11 cellular contexts compared by ENCODE assay signal in genomic region chr2:54979645-54980044, GRCh38.
DNase-seq lines count a peak whose midpoint lies in the region; ATAC-seq, FAIRE-seq and TF ChIP-seq lines count a peak whose summit lies in the region.
"Had no signal": no experiment of that assay in that cellular context is flagged by ENCODE, and none has a peak within 500 bp of the region (broad histone marks: within the 10 kb centered on the region; RNA-seq: fewer than 3 reads in every experiment).

No MANE protein-coding gene starts in this region.

- H3K4ac ChIP-seq in mesendoderm (ENCODE audit: low read depth, low read length), result no peak overlapping the region
- H3K4ac ChIP-seq in neuronal stem cell (ENCODE audit: low read length), result no peak overlapping the region

- H3K4me2 ChIP-seq in HepG2 (ENCODE audit: low read depth, low read length) (no peak overlapping the region), mesendoderm (ENCODE audit: low read length) (no peak overlapping the region), neuronal stem cell (ENCODE audit: insufficient read depth, low read length, poor library complexity, severe bottlenecking) (no peak overlapping the region)

- H4K20me1 ChIP-seq in HepG2 (ENCODE audit: insufficient read depth, low read length), result no peaks in the 10 kb centered on the region

- H3K18ac ChIP-seq in mesendoderm (ENCODE audit: low read length) (no peak overlapping the region), neuronal stem cell (ENCODE audit: low read length) (no peak overlapping the region)

- no peak overlapping the region for H3K56ac ChIP-seq in mesendoderm (ENCODE audit: low read length)

- 42% methylated on average over 2 of the region's 2 CpGs for WGBS in right lobe of liver (ENCODE audit: insufficient coverage, low coverage, low lambda C conversion rate, missing lambda C conversion rate)
- WGBS in HepG2 (ENCODE audit: low lambda C conversion rate), result 60% methylated on average over 2 of the region's 2 CpGs
- WGBS in mesendoderm (ENCODE audit: extremely low coverage, insufficient coverage, low lambda C conversion rate), result no CpG with 5 or more reads among the region's 2 CpGs
- WGBS in neuronal stem cell (ENCODE audit: extremely low coverage in 2 of 2, insufficient read length in 2 of 2, insufficient replicate concordance in 1 of 2), 2 donors, result no CpG with 5 or more reads among the region's 2 CpGs

- BruUV-seq in HepG2 (replicated peaks; lab: Mats Ljungman, UMichigan), result no TSS peak

- H3K14ac ChIP-seq in neuronal stem cell (ENCODE audit: low read length), result no peak overlapping the region

- peaks cover 60% of the 10 kb centered on the region for H3K4me1 Mint-ChIP-seq in central memory CD8-positive, alpha-beta T cell

- no peak overlapping the region for H2BK12ac ChIP-seq in neuronal stem cell (ENCODE audit: low read length)

- H2AK5ac ChIP-seq in mesendoderm (ENCODE audit: low read length) (no peak overlapping the region), neuronal stem cell (ENCODE audit: low read depth, low read length) (no peak overlapping the region)

- TF ChIP-seq CTCF in right lobe of liver (IDR thresholded peaks at IDR 0.05) (no peak), HepG2 (CRISPR knock-in tag; IDR thresholded peaks at IDR 0.05) (no peak)

- no peaks in the 10 kb centered on the region for H3K27me3 ChIP-seq in right lobe of liver
- no peaks in the 10 kb centered on the region for H3K27me3 ChIP-seq in HepG2 (ENCODE audit: control insufficient read depth in 1 of 2, insufficient read depth in 2 of 2, low read length in 2 of 2)
- H3K27me3 ChIP-seq in mesendoderm (ENCODE audit: insufficient read depth, low read length, poor library complexity), result no peaks in the 10 kb centered on the region
- H3K27me3 ChIP-seq in neuronal stem cell (ENCODE audit: control insufficient read depth in 3 of 3, insufficient read depth in 3 of 3, low read depth in 1 of 3, low read length in 3 of 3), result no peaks in the 10 kb centered on the region

- no peak for FAIRE-seq in HepG2 (lab: Jason Lieb, UNC)

- ATAC-seq in right lobe of liver (peak in 3 of 4 donors; percentile 45 to 61 (median 48)), HepG2 (no peak)
- no peak for ATAC-seq in central memory CD8-positive, alpha-beta T cell (replicated peaks; ENCODE audit: extremely low read depth, poor library complexity, severe bottlenecking)

- CTCF ChIA-PET in HepG2 (lab: Yijun Ruan, JAX; ENCODE audit: low intra/inter-chr PET ratio, low total read pairs), result no interaction called here

- H3K36me3 ChIP-seq in right lobe of liver (peaks cover 0 to 4% (median 3%) of the 10 kb centered on the region in 4 donors), HepG2 (replicated peaks in 1 of 2; ENCODE audit: control insufficient read depth in 1 of 2, insufficient read depth in 2 of 2, low read length in 2 of 2) (peaks cover 3 to 53% of the 10 kb centered on the region in 2 experiments), mesendoderm (ENCODE audit: control insufficient read depth, insufficient read depth, low read length) (no peaks in the 10 kb centered on the region), neuronal stem cell (replicated peaks in 1 of 2; ENCODE audit: control insufficient read depth in 2 of 2, insufficient read depth in 2 of 2, low read length in 2 of 2) (peaks cover 2 to 96% of the 10 kb centered on the region in 2 donors)

- H3K36me3 Mint-ChIP-seq in central memory CD8-positive, alpha-beta T cell (ENCODE audit: insufficient read depth), result peaks cover 23% of the 10 kb centered on the region

- in situ Hi-C loops in HepG2 (cut with HindIII; ENCODE audit: extremely low pct_ligation_motif_present, low pct_unique_long_range_greater_than_20kb), result no loop called here

- no peaks in the 10 kb centered on the region for H3K9me3 Mint-ChIP-seq in central memory CD8-positive, alpha-beta T cell

- H3K4me3 Mint-ChIP-seq in central memory CD8-positive, alpha-beta T cell, result no peak overlapping the region

- no peak overlapping the region for H4K8ac ChIP-seq in mesendoderm (ENCODE audit: low read depth, low read length)
- H4K8ac ChIP-seq in neuronal stem cell (ENCODE audit: low read depth, low read length), result no peak overlapping the region

- no peak overlapping the region for H4K91ac ChIP-seq in neuronal stem cell (ENCODE audit: low read depth, low read length, poor library complexity)

- no peak overlapping the region for H3K9ac ChIP-seq in HepG2 (ENCODE audit: insufficient read depth, low read depth, low read length)
- no peak overlapping the region for H3K9ac ChIP-seq in mesendoderm (ENCODE audit: low read length)
- H3K9ac ChIP-seq in neuronal stem cell (ENCODE audit: low read depth, low read length, poor library complexity), result no peak overlapping the region

- H4K5ac ChIP-seq in mesendoderm (ENCODE audit: low read length), result no peak overlapping the region

- TF ChIP-seq POLR2A in right lobe of liver (IDR thresholded peaks at IDR 0.05), result no peak
- no peak for TF ChIP-seq POLR2A in HepG2 (IDR thresholded peaks at IDR 0.05; ENCODE audit: insufficient read depth in 1 of 2, low read depth in 2 of 2, low read length in 2 of 2)
- no peak for TF ChIP-seq POLR2A in erythroblast (IDR thresholded peaks at IDR 0.05; ENCODE audit: low read length)

- H3K4me1 ChIP-seq in right lobe of liver (peaks cover 0 to 32% (median 2%) of the 10 kb centered on the region in 4 donors), HepG2 (ENCODE audit: insufficient read depth, low read length) (no peaks in the 10 kb centered on the region), mesendoderm (ENCODE audit: control insufficient read depth, low read depth, low read length) (no peaks in the 10 kb centered on the region), neuronal stem cell (ENCODE audit: control insufficient read depth in 2 of 2, insufficient read depth in 1 of 2, low read depth in 1 of 2, low read length in 2 of 2) (no peaks in the 10 kb centered on the region)

- H2BK120ac ChIP-seq in mesendoderm (ENCODE audit: low read depth, low read length), result no peak overlapping the region
- H2BK120ac ChIP-seq in neuronal stem cell (ENCODE audit: low read depth, low read length), result no peak overlapping the region

- H3K9me3 ChIP-seq in right lobe of liver (no peaks in the 10 kb centered on the region), HepG2 (ENCODE audit: low read length) (no peaks in the 10 kb centered on the region), neuronal stem cell (replicated peaks in 1 of 2; ENCODE audit: control insufficient read depth in 2 of 2, insufficient read depth in 1 of 2, low read depth in 1 of 2, low read length in 2 of 2) (no peaks in the 10 kb centered on the region)

- H2AFZ ChIP-seq in HepG2 (ENCODE audit: low read length) (no peak overlapping the region), neuronal stem cell (ENCODE audit: low read length) (no peak overlapping the region)

- intact Hi-C loops in right lobe of liver (cut with DNase I), result no loop called here
- intact Hi-C loops in HepG2 (cut with micrococcal nuclease; ENCODE audit: unreplicated experiment), result no loop called here

- no peak for TF ChIP-seq RAD21 in HepG2 (CRISPR knock-in tag; IDR thresholded peaks at IDR 0.05)

- H3K27ac ChIP-seq in right lobe of liver, result no peak overlapping the region
- H3K27ac ChIP-seq in HepG2 (ENCODE audit: extremely low read length, insufficient read depth, low read length), result no peak overlapping the region
- H3K27ac ChIP-seq in mesendoderm (ENCODE audit: low read depth, low read length), result no peak overlapping the region
- no peak overlapping the region for H3K27ac ChIP-seq in neuronal stem cell (replicated peaks; ENCODE audit: low read length)

- H3K27ac Mint-ChIP-seq in central memory CD8-positive, alpha-beta T cell (ENCODE audit: low read depth), result peak overlapping the region; percentile 67

- H3K79me1 ChIP-seq in mesendoderm (ENCODE audit: low read length) (peaks cover 20% of the 10 kb centered on the region), neuronal stem cell (ENCODE audit: low read depth, low read length) (no peaks in the 10 kb centered on the region)

- TF ChIP-seq EP300 in HepG2 (IDR thresholded peaks at IDR 0.05; ENCODE audit: low read depth in 2 of 2, low read length in 2 of 2), result no peak
- no peak for TF ChIP-seq EP300 in HepG2 (CRISPR knock-in tag; IDR thresholded peaks at IDR 0.05; ENCODE audit: borderline replicate concordance)

- H3K4me3 ChIP-seq in right lobe of liver (no peak overlapping the region), HepG2 (replicated peaks in 1 of 3; ENCODE audit: insufficient read depth in 1 of 3, low read depth in 2 of 3, low read length in 3 of 3) (no peak overlapping the region), mesendoderm (ENCODE audit: low read length) (no peak overlapping the region), neuronal stem cell (ENCODE audit: low read length in 2 of 2) (no peak overlapping the region)

- POLR2A ChIA-PET in HepG2 (lab: Yijun Ruan, JAX), result no interaction called here

- DNase-seq in right lobe of liver (no peak), HepG2 (ENCODE audit: low spot score) (no peak), mesendoderm (peak; percentile 65), erythroblast (lab: John Stamatoyannopoulos, UW) (no peak), HK-2 (ENCODE audit: unreplicated experiment) (no peak), neuronal stem cell (ENCODE audit: low spot score) (no peak)
- DNase-seq in central memory CD8-positive, alpha-beta T cell (ENCODE audit: low spot score in 2 of 2), result no peak
- DNase-seq in stimulated activated naive CD4-positive, alpha-beta T cell (lab: John Stamatoyannopoulos, UW), result no peak
- DNase-seq: AML-193, amniotic stem cell, retina had no signal

- H3K27me3 Mint-ChIP-seq in central memory CD8-positive, alpha-beta T cell, result no peaks in the 10 kb centered on the region

- H3K23ac ChIP-seq in mesendoderm (ENCODE audit: low read length) (no peak overlapping the region), neuronal stem cell (ENCODE audit: low read depth, low read length, poor library complexity) (no peak overlapping the region)

- no peak overlapping the region for H2BK15ac ChIP-seq in mesendoderm (replicated peaks; ENCODE audit: low read depth)
- H2BK15ac ChIP-seq in neuronal stem cell (ENCODE audit: low read length), result no peak overlapping the region

- no peak overlapping the region for H2BK5ac ChIP-seq in mesendoderm (ENCODE audit: low read length)
- no peak overlapping the region for H2BK5ac ChIP-seq in neuronal stem cell (ENCODE audit: low read length)

- H3K79me2 ChIP-seq in HepG2 (ENCODE audit: insufficient read depth, low read length) (peaks cover 10% of the 10 kb centered on the region), mesendoderm (ENCODE audit: control insufficient read depth, insufficient read depth, low read length) (peaks cover 29% of the 10 kb centered on the region)

TF ChIP-seq in HepG2, 621 proteins besides CTCF, POLR2A, EP300 and RAD21:
- TF ChIP-seq ZNF724P (CRISPR knock-in tag; IDR thresholded peaks at IDR 0.05; ENCODE audit: borderline replicate concordance), result no peak
- TF ChIP-seq ZMYM3 (CRISPR knock-in tag; IDR thresholded peaks at IDR 0.05), result no peak
- TF ChIP-seq DMAP1 (CRISPR knock-in tag; IDR thresholded peaks at IDR 0.05), result no peak
- TF ChIP-seq ZNF747 (CRISPR knock-in tag; IDR thresholded peaks at IDR 0.05; ENCODE audit: borderline replicate concordance), result no peak
- no peak for TF ChIP-seq MEIS2 (CRISPR knock-in tag; IDR thresholded peaks at IDR 0.05)
- no peak for TF ChIP-seq TP53 (CRISPR knock-in tag; conservative IDR thresholded peaks at IDR 0.05)
- no peak for TF ChIP-seq RBFOX2 (IDR thresholded peaks at IDR 0.05; ENCODE audit: low read depth, low read length)

Comparison
In these comparisons a context has a peak if more than half of its experiments do, and no peak if none do; other contexts are left out.
1. ATAC-seq: peak in right lobe of liver (3 of 4); none in HepG2 (single experiment) and central memory CD8-positive, alpha-beta T cell (single experiment).